29 cellular contexts compared by ENCODE assay signal in the genomic region with DNA sequence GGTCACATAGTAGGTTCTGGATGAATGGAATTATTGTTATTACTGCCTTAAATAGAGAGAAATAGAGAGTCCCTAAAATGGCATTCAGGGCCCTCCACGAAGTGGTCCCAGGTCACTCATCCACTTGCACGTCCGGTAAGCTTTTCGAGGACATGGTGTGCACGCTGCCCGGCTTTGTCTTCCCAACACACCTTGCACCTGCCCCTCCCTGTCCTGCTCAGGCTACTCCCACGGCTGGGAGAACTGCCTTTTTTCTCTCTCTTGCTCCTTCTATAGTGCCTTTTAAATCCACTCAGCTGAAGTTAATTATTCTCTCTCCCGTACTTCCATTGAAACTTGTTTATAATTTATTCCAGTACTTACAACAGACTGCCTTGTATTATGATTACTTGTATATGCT.
"Had no signal": no experiment of that assay in that cellular context is flagged by ENCODE, and none has a peak within 500 bp of the region (broad histone marks: within the 10 kb centered on the region; RNA-seq: fewer than 3 reads in every experiment).

No MANE protein-coding gene starts in this region.

- DNase-seq: activated B cell treated with CpG ODN at 0.5 μM for 24 hours; activated CD4-positive, alpha-beta memory T cell treated with anti-CD3 and anti-CD28 coated beads for 36 hours; activated CD4-positive, alpha-beta T cell treated with anti-CD3 and anti-CD28 coated beads, Interleukin-2, amount 10 ng/mL, durations not matched to agents 24 days and 14 days; activated CD8-positive, alpha-beta memory T cell treated with anti-CD3 and anti-CD28 coated beads, Interleukin-2, amount 10 ng/mL, durations not matched to agents 7 days and 5 days; activated CD8-positive, alpha-beta memory T cell treated with anti-CD3 and anti-CD28 coated beads, Interleukin-2, amount 50 U/mL, for 4 hours; activated CD8-positive, alpha-beta T cell treated with anti-CD3 and anti-CD28 coated beads, Interleukin-2, amount 10 ng/mL, durations not matched to agents 7 days and 5 days; activated effector memory CD4-positive, alpha-beta T cell treated with anti-CD3 and anti-CD28 coated beads, Interleukin-2, amount 50 U/mL, for 16 hours; activated naive CD4-positive, alpha-beta T cell treated with anti-CD3 and anti-CD28 coated beads for 36 hours; activated naive CD8-positive, alpha-beta T cell treated with anti-CD3 and anti-CD28 coated beads for 36 hours; activated naive CD8-positive, alpha-beta T cell treated with anti-CD3 and anti-CD28 coated beads, Interleukin-2, amount 50 U/mL, for 24 hours; activated T-cell treated with anti-CD3 and anti-CD28 coated beads, Interleukin-2, amount 50 U/mL, for 1 hour; activated T-cell treated with anti-CD3 and anti-CD28 coated beads, Interleukin-2, amount 50 U/mL, for 48 hours; adrenal gland; aorta; body of pancreas; caudate nucleus; cortex of kidney; dermis blood vessel endothelial cell; effector CD4-positive, alpha-beta T cell; effector memory CD8-positive, alpha-beta T cell; erythroblast; esophagus squamous epithelium; foreskin melanocyte; glutamatergic neuron; T-helper 1 cell; T-helper 17 cell; T1000; WERI-Rb-1 had no signal

- H3K36me3 ChIP-seq: adrenal gland, esophagus squamous epithelium, WERI-Rb-1 had no signal

- ATAC-seq: activated CD4-positive, CD25-positive, alpha-beta regulatory T cell treated with anti-CD3 and anti-CD28 coated beads, Interleukin-2, amount 50 U/mL, for 24 hours; activated CD8-positive, alpha-beta memory T cell treated with anti-CD3 and anti-CD28 coated beads, Interleukin-2, amount 10 ng/mL, durations not matched to agents 7 days and 5 days; activated CD8-positive, alpha-beta T cell treated with anti-CD3 and anti-CD28 coated beads, Interleukin-2, amount 10 ng/mL, durations not matched to agents 7 days and 5 days; activated naive CD8-positive, alpha-beta T cell treated with anti-CD3 and anti-CD28 coated beads, Interleukin-2, amount 50 U/mL, for 24 hours; body of pancreas; effector memory CD8-positive, alpha-beta T cell; T-helper 17 cell had no signal

- H3K4me3 ChIP-seq: adrenal gland, body of pancreas, esophagus squamous epithelium had no signal

- H3K27ac ChIP-seq: adrenal gland, body of pancreas, WERI-Rb-1 had no signal

- H3K9me3 ChIP-seq: adrenal gland, body of pancreas, esophagus squamous epithelium had no signal

- H3K27me3 ChIP-seq: body of pancreas had no signal
